In the genomic region with DNA sequence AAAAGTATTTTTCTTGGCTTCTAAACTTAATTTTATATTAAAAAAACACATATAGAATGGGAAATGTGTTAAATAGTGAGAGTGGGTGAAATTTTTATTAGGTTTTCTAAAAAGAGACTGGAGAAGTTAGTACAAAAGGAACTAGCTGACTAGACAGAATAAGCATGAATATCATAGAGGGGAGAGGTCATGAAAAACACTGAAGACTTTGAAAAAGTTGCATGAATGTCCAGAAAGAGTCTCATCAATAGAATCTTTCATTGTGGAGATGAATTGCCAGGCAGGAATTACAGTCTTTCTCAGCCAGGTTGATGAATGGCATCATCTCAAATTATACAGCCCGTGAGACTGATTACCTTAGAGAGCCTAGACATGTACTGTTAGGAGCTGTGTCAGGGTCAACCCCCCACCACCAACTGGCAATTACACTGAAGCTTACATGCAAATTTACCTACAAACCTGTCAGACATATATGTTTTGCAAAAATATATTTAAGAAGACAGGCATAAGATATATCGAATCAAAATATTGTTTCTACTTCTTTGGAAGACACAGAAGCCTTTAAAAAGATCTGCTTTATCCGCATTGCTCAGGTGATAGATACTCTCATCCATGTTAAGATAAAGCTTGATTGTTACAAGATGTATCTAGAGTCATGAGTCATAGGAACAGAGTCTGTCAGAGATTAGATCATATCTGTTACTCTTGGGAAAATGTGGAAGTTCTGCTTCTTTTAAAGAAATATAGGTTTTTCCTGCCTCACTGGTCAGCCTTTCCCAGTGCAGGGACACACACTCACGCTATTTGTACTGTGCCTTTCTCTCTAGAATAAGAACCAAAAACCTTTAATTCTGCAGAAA, we compare ENCODE assay signal across 15 cellular contexts. TPM values are rescaled to one million over a fixed set of nuclear protein-coding genes. Genes with fewer than 3 reads are reported as not detected.
DNase-seq lines count a peak whose midpoint lies in the region; ATAC-seq, FAIRE-seq and TF ChIP-seq lines count a peak whose summit lies in the region.
"Had no signal": no experiment of that assay in that cellular context is flagged by ENCODE, and none has a peak within 500 bp of the region (broad histone marks: within the 10 kb centered on the region; RNA-seq: fewer than 3 reads in every experiment).

No MANE protein-coding gene starts in this region.

- H2AK9ac ChIP-seq in IMR-90 (replicated peaks; ENCODE audit: low read depth, low read length, poor library complexity): no peak overlapping the region

- no peaks in the 10 kb centered on the region for H3K79me1 ChIP-seq in IMR-90 (ENCODE audit: low read depth in 1 of 2, low read length in 2 of 2)

- H3K4me1 ChIP-seq in A549: 0 out of 3 replicates have a peak, but pooled peaks cover 4% of the 10 kb centered on the region
- peaks cover 6% of the 10 kb centered on the region; the same call in 1 of the 2 replicates for H3K4me1 ChIP-seq in IMR-90 (ENCODE audit: control insufficient read depth, insufficient read depth, low read length)
- no peaks in the 10 kb centered on the region for H3K4me1 ChIP-seq in heart left ventricle
- H3K4me1 ChIP-seq: spleen, testis had no signal

- dilution Hi-C loops in IMR-90 (cut with HindIII; ENCODE audit: low sequenced_read_pairs, unreplicated experiment): no loop called here

- no peak overlapping the region for H2BK5ac ChIP-seq in IMR-90 (ENCODE audit: low read depth, low read length, poor library complexity, severe bottlenecking)

- no peaks in the 10 kb centered on the region for H3K9me1 ChIP-seq in IMR-90 (ENCODE audit: insufficient read depth, low read length)

- H3K4me2 ChIP-seq in A549: no peak overlapping the region
- H3K4me2 ChIP-seq in IMR-90 (ENCODE audit: low read depth, low read length): no peak overlapping the region

- H3K4ac ChIP-seq in IMR-90 (ENCODE audit: low read depth, low read length): no peak overlapping the region

- no peak for TF ChIP-seq RAD21 in A549 (conservative IDR thresholded peaks at IDR 0.05 in 1 of 2, IDR thresholded peaks at IDR 0.05 in 1 of 2)
- TF ChIP-seq RAD21 in IMR-90 (IDR thresholded peaks at IDR 0.05; ENCODE audit: low read length): no peak

- no peak for TF ChIP-seq POLR2A in A549 (IDR thresholded peaks at IDR 0.05; ENCODE audit: low read length)
- no peak for TF ChIP-seq POLR2A in IMR-90 (IDR thresholded peaks at IDR 0.05; ENCODE audit: low read depth, low read length)
- no peak for TF ChIP-seq POLR2A in heart left ventricle (IDR thresholded peaks at IDR 0.05)

- no peak overlapping the region for H4K91ac ChIP-seq in IMR-90 (ENCODE audit: insufficient read depth, low read depth, low read length)

- H3K23ac ChIP-seq in IMR-90 (ENCODE audit: low read depth, low read length): no peak overlapping the region

- H4K8ac ChIP-seq in IMR-90 (ENCODE audit: low read depth in 2 of 2, low read length in 2 of 2): no peak overlapping the region

- ATAC-seq in A549 (peak; percentile 30 to 39; a peak in 2 of 6 replicates), IMR-90 (ENCODE audit: low read depth) (peak; percentile 21), heart left ventricle (no peak)
- ATAC-seq: activated CD8-positive, alpha-beta memory T cell treated with anti-CD3 and anti-CD28 coated beads, Interleukin-2, amount 10 ng/mL, durations not matched to agents 7 days and 5 days had no signal

- no peak overlapping the region for H2AFZ ChIP-seq in IMR-90 (replicated peaks; ENCODE audit: low read length, poor library complexity)

- in situ Hi-C loops in IMR-90 (cut with MboI; ENCODE audit: low sequenced_read_pairs): no loop called here

- H3K4me3 ChIP-seq in A549 (no peak overlapping the region), IMR-90 (ENCODE audit: insufficient read depth, low read depth, low read length) (no peak overlapping the region), heart left ventricle (no peak overlapping the region)
- H3K4me3 ChIP-seq: spleen, testis had no signal

- 53% methylated on average over 4 of the region's 4 CpGs for WGBS in A549 (ENCODE audit: missing lambda C conversion rate)
- no CpG with 5 or more reads among the region's 4 CpGs for WGBS in IMR-90 (ENCODE audit: extremely low coverage in 2 of 2, insufficient read length in 1 of 2), 2 experiments
- WGBS in heart left ventricle, 4 donors: 75 to 84% (median 78%) methylated on average over 4 of the region's 4 CpGs

- H2AK5ac ChIP-seq in IMR-90 (ENCODE audit: low read depth, low read length): no peak overlapping the region

- H3K27me3 ChIP-seq in IMR-90 (ENCODE audit: control insufficient read depth, insufficient read depth, low read length): no peaks in the 10 kb centered on the region
- H3K27me3 ChIP-seq in heart left ventricle: no peaks in the 10 kb centered on the region
- H3K27me3 ChIP-seq: neutrophil, spleen, testis had no signal

- no peaks in the 10 kb centered on the region for H3K9me3 ChIP-seq in A549
- no peaks in the 10 kb centered on the region for H3K9me3 ChIP-seq in IMR-90 (ENCODE audit: control insufficient read depth, insufficient read depth, low read length)
- H3K9me3 ChIP-seq in heart left ventricle: peaks cover 0 to 3% (median 0%) of the 10 kb centered on the region in 12 donors
- H3K9me3 ChIP-seq: neutrophil, spleen, testis had no signal

- H3K27ac ChIP-seq in A549: no peak overlapping the region
- no peak overlapping the region for H3K27ac ChIP-seq in IMR-90 (ENCODE audit: insufficient read depth, low read length)
- H3K27ac ChIP-seq in heart left ventricle: no peak overlapping the region
- H3K27ac ChIP-seq: epithelial cell of prostate, neutrophil, spleen, testis had no signal

- no peak overlapping the region for H3K18ac ChIP-seq in IMR-90 (ENCODE audit: low read depth, low read length)

- no peak overlapping the region for H2BK20ac ChIP-seq in IMR-90 (ENCODE audit: low read depth, low read length)

- TF ChIP-seq EP300 in A549 (IDR thresholded peaks at IDR 0.05): no peak

- H2BK15ac ChIP-seq in IMR-90 (ENCODE audit: low read depth, low read length): no peak overlapping the region; the same call in 2 of the 3 replicates

- no peak for TF ChIP-seq CTCF in A549 (IDR thresholded peaks at IDR 0.05)
- TF ChIP-seq CTCF in IMR-90 (conservative IDR thresholded peaks at IDR 0.05; ENCODE audit: low read depth, low read length): no peak
- TF ChIP-seq CTCF in heart left ventricle (IDR thresholded peaks at IDR 0.05): no peak

- H3K36me3 ChIP-seq in IMR-90 (ENCODE audit: control insufficient read depth, insufficient read depth, low read length) (no peaks in the 10 kb centered on the region), heart left ventricle (no peaks in the 10 kb centered on the region)
- H3K36me3 ChIP-seq: neutrophil, spleen had no signal

- no peak overlapping the region for H3K14ac ChIP-seq in IMR-90 (replicated peaks; ENCODE audit: low read depth, low read length)

- BruUV-seq in IMR-90 (replicated peaks; lab: Mats Ljungman, UMichigan): no TSS peak

- intact Hi-C loops in IMR-90 (cut with micrococcal nuclease) (no loop called here), heart left ventricle (cut with DNase I) (no loop called here)

- DNase-seq in A549 (ENCODE audit: low read depth in 1 of 2, low spot score in 1 of 2) (no peak), IMR-90 (peak; percentile 76), amniotic epithelial cell (ENCODE audit: low read depth) (peak; percentile 80), inferior parietal cortex (ENCODE audit: extremely low spot score) (peak; percentile 17), NCI-H2171 treated with DMSO at 0.1 percent for 48 hours (lab: John Stamatoyannopoulos, UW) (no peak), GM19238 (ENCODE audit: insufficient read length, low spot score) (no peak), heart left ventricle (no peak)
- DNase-seq in activated CD4-positive, alpha-beta T cell treated with anti-CD3 and anti-CD28 coated beads for 1 hour: no peak
- DNase-seq: activated CD8-positive, alpha-beta memory T cell treated with anti-CD3 and anti-CD28 coated beads, Interleukin-2, amount 10 ng/mL, durations not matched to agents 7 days and 5 days; activated naive CD4-positive, alpha-beta T cell; central memory CD4-positive, alpha-beta T cell; spleen; testis had no signal

- no peak for FAIRE-seq in A549 (lab: Jason Lieb, UNC)

- no peak overlapping the region for H3K56ac ChIP-seq in IMR-90 (ENCODE audit: extremely low read depth, insufficient read depth, low read length)

- CTCF ChIA-PET in A549 (lab: Yijun Ruan, JAX): interaction anchor here (0.8 to 1.3 kb wide), 2 partner anchors 11 to 179 kb away, joined by 3 read pairs; no protein-coding TSS in a partner anchor
- CTCF ChIA-PET in IMR-90 (lab: Yijun Ruan, JAX): interaction anchor here (0.6 kb wide), 1 partner anchor 24 kb away, joined by 3 read pairs; no protein-coding TSS in a partner anchor

- H4K5ac ChIP-seq in IMR-90 (ENCODE audit: low read depth, low read length): no peak overlapping the region

- POLR2A ChIA-PET in A549 (lab: Yijun Ruan, JAX): no interaction called here
- POLR2A ChIA-PET in IMR-90 (lab: Charles Lee; ENCODE audit: unreplicated experiment): interaction anchor here (0.7 kb wide), 1 partner anchor 179 kb away, joined by 4 read pairs; no protein-coding TSS in a partner anchor

- no peaks in the 10 kb centered on the region for H4K20me1 ChIP-seq in IMR-90 (ENCODE audit: insufficient read depth, low read length)

- H3K9ac ChIP-seq in IMR-90 (ENCODE audit: low read depth, low read length): no peak overlapping the region

- H2BK120ac ChIP-seq in IMR-90 (ENCODE audit: low read depth, low read length): no peak overlapping the region

TF ChIP-seq in A549, 52 proteins besides CTCF, POLR2A, EP300 and RAD21:
- TF ChIP-seq, protein P1, sequence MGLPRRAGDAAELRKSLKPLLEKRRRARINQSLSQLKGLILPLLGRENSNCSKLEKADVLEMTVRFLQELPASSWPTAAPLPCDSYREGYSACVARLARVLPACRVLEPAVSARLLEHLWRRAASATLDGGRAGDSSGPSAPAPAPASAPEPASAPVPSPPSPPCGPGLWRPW (IDR thresholded peaks at IDR 0.05): no peak
- peak; percentile 72 for TF ChIP-seq MAFK (IDR thresholded peaks at IDR 0.05; ENCODE audit: partially characterized antibody)

TF ChIP-seq in IMR-90, 13 proteins besides CTCF, POLR2A, EP300 and RAD21 (continues in another document):
- no peak for TF ChIP-seq SMC3 (IDR thresholded peaks at IDR 0.05; ENCODE audit: low read depth, low read length)
- no peak for TF ChIP-seq MXI1 (IDR thresholded peaks at IDR 0.05; ENCODE audit: borderline replicate concordance, low read depth, low read length)
- TF ChIP-seq FOS (IDR thresholded peaks at IDR 0.05; ENCODE audit: low read depth, low read length): peak; percentile 43; the same call in 1 of the 2 replicates

RNA-seq across cellular contexts. Expression of a gene that starts 34.8 kb away (rescaled TPM):
- polyA plus RNA-seq in A549 (2011; rRNA removed): 406 and 539 TPM in 2 replicates
- polyA plus RNA-seq in A549 (2012; cell fraction: cytosol; rRNA removed): 191 and 210 TPM in 2 replicates
- polyA plus RNA-seq in A549 (2012; cell fraction: nucleus; rRNA removed): 78.8 and 97.0 TPM in 2 replicates
- 201 to 231 TPM (median 222 TPM) in 3 replicates for polyA plus RNA-seq in A549 (2017; fragmentation: RNase III; extraction: RNeasy Plus Mini Kit Qiagen cat#74134 plus additional on column Dnase treatment)
- polyA minus RNA-seq in A549 (2011; rRNA and poly(A)+ RNA removed): 117 and 129 TPM in 2 replicates
- 256 and 342 TPM in 2 replicates for total RNA-seq in IMR-90 (2012; rRNA removed)
- 351 and 444 TPM in 2 replicates for polyA plus RNA-seq in IMR-90 (2012; rRNA removed)
- 146 and 203 TPM in 2 replicates for polyA plus RNA-seq in IMR-90 (2012; cell fraction: cytosol; rRNA removed)
- polyA plus RNA-seq in IMR-90 (2012; cell fraction: nucleus; rRNA removed; ENCODE audit: low replicate concordance): 78.8 and 268 TPM in 2 replicates
- 10 to 100 TPM; 31.9 to 89.3 (median 66.1) TPM for total RNA-seq in heart left ventricle
- polyA plus RNA-seq in heart left ventricle: 10 to 100 TPM; 31.4 to 83.4 TPM

Comparison
In these comparisons a context has a peak if more than half of its experiments do, and no peak if none do; other contexts are left out.
1. ATAC-seq: peak in A549 (2 of 2) and IMR-90 (single experiment); none in heart left ventricle (0 of 4).
2. DNase-seq: peak in IMR-90 (single experiment), amniotic epithelial cell (single experiment) and inferior parietal cortex (single experiment); none in A549 (0 of 2), NCI-H2171 treated with DMSO at 0.1 percent for 48 hours (single experiment), activated CD4-positive, alpha-beta T cell treated with anti-CD3 and anti-CD28 coated beads for 1 hour (single experiment), GM19238 (single experiment) and heart left ventricle (0 of 5).